8 cellular contexts compared by ENCODE assay signal in the genomic region with DNA sequence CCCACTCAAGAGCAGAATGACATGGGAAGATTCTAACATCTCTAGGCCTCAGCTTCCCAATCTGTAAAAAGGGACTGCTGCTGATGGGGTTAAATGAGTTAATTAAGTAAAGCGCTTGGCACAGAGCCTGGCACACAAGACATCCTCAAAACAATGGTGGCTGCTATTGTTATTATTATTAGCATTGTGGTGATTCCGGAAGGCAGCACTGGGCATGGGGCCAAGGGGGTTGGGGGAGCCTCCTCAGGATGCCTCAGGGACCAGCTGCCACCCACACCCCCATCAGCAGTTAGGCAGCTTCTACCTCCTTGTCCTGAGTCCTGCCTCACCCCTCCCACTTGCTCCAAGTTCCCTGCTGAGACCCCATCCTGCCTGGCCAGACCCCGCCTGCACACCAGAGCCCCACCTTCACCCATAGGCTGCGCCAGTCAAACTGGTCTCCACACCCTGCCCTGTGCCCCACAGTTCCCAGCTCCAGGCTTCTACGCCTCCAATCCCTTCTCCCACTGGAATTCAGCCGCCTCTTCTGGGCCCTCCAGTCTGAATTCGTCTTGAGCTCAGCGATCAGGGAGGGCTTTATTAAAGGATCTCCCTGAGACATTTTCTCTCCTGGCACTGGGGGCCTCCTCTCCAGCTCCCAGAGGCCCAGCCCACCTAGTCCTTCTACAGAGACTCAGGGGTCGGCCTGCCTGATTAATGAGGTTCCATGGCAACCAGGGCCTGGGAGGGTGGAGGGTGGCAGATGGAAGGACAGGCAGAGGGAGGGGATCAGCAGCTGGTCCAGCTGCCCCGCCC. TPM values are rescaled to one million over a fixed set of nuclear protein-coding genes. Genes with fewer than 3 reads are reported as not detected.
DNase-seq lines count a peak whose midpoint lies in the region; ATAC-seq and TF ChIP-seq lines count a peak whose summit lies in the region.

No MANE protein-coding gene starts in this region.

- H3K79me2 ChIP-seq in Loucy (ENCODE audit: insufficient read depth, low read length), result peaks cover 57% of the 10 kb centered on the region

- no peak for ATAC-seq in activated T-helper 17 cell treated with anti-CD3 and anti-CD28 coated beads, Interleukin-2, amount 50 U/mL, for 72 hours (replicated peaks)

- peaks cover 27% of the 10 kb centered on the region for H3K36me3 Mint-ChIP-seq in activated T-helper 17 cell treated with anti-CD3 and anti-CD28 coated beads, Interleukin-2, amount 50 U/mL, for 72 hours (ENCODE audit: low read depth)

- H3K4me1 ChIP-seq in Loucy (ENCODE audit: insufficient read depth, low read length, poor library complexity, severe bottlenecking), result peaks cover 51% of the 10 kb centered on the region
- H3K4me1 ChIP-seq in mucosa of rectum (ENCODE audit: control insufficient read depth in 2 of 2, insufficient read depth in 2 of 2, low read length in 2 of 2), result peaks cover 14 to 17% of the 10 kb centered on the region in 2 donors

- no peak for TF ChIP-seq CTCF in Loucy (conservative IDR thresholded peaks at IDR 0.05; ENCODE audit: low read length)
- no peak for TF ChIP-seq CTCF in GM10248 (IDR thresholded peaks at IDR 0.05; ENCODE audit: control extremely low read depth, extremely low read depth, low read depth, missing control alignments)

- peak overlapping the region; percentile 82 for H3K4me3 ChIP-seq in Loucy (ENCODE audit: low read length, poor library complexity, severe bottlenecking)
- peak overlapping the region; percentile 55 to 65 for H3K4me3 ChIP-seq in mucosa of rectum (ENCODE audit: low read length in 2 of 2)

- H3K9me2 ChIP-seq in Loucy (replicated peaks; ENCODE audit: low read depth, low read length), result no peaks in the 10 kb centered on the region

- CTCF ChIA-PET in GM10248 (lab: Yijun Ruan, JAX), result interaction anchor here (0.9 to 2.4 kb wide), 8 partner anchors 10 to 107 kb away, joined by 3 to 22 read pairs (median 4); a partner anchor contains a TSS

- H3K4me2 ChIP-seq in Loucy (ENCODE audit: low read depth, low read length, poor library complexity, severe bottlenecking), result peak overlapping the region; percentile 95

- POLR2A ChIA-PET in GM10248 (lab: Yijun Ruan, JAX), result interaction anchor here (0.6 to 1.3 kb wide), 2 partner anchors 18 to 22 kb away, joined by 3 read pairs; a partner anchor contains a TSS

- no peaks in the 10 kb centered on the region for H3K27me3 ChIP-seq in Loucy (ENCODE audit: insufficient read depth, low read length, poor library complexity, severe bottlenecking)
- H3K27me3 ChIP-seq in mucosa of rectum (ENCODE audit: control insufficient read depth in 2 of 2, insufficient read depth in 2 of 2, low read length in 2 of 2), result no peaks in the 10 kb centered on the region

- no peaks in the 10 kb centered on the region for H3K27me3 Mint-ChIP-seq in activated T-helper 17 cell treated with anti-CD3 and anti-CD28 coated beads, Interleukin-2, amount 50 U/mL, for 72 hours

- H3K9me3 Mint-ChIP-seq in activated T-helper 17 cell treated with anti-CD3 and anti-CD28 coated beads, Interleukin-2, amount 50 U/mL, for 72 hours, result no peaks in the 10 kb centered on the region

- H3K4me3 Mint-ChIP-seq in activated T-helper 17 cell treated with anti-CD3 and anti-CD28 coated beads, Interleukin-2, amount 50 U/mL, for 72 hours, result peak overlapping the region; percentile 85

- H3K36me3 ChIP-seq in Loucy (ENCODE audit: insufficient read depth, low read length), result peaks cover 3% of the 10 kb centered on the region; the same call in 1 of the 2 replicates
- H3K36me3 ChIP-seq in mucosa of rectum (ENCODE audit: control insufficient read depth in 2 of 2, insufficient read depth in 2 of 2, low read length in 2 of 2), result no peaks in the 10 kb centered on the region

- H3K9me3 ChIP-seq in Loucy (ENCODE audit: insufficient read depth, low read depth, low read length) (no peaks in the 10 kb centered on the region), mucosa of rectum (ENCODE audit: control insufficient read depth in 2 of 2, low read length in 2 of 2) (no peaks in the 10 kb centered on the region)

- H3K27ac Mint-ChIP-seq in activated T-helper 17 cell treated with anti-CD3 and anti-CD28 coated beads, Interleukin-2, amount 50 U/mL, for 72 hours, result peak overlapping the region; percentile 84

- H2AFZ ChIP-seq in Loucy (ENCODE audit: low read length), result no peak overlapping the region

- H3F3A ChIP-seq in Loucy (ENCODE audit: low read depth), result peaks cover 2% of the 10 kb centered on the region; the same call in 1 of the 2 replicates

- peaks cover 42% of the 10 kb centered on the region for H4K20me1 ChIP-seq in Loucy (ENCODE audit: insufficient read depth, low read length, poor library complexity, severe bottlenecking)

- H3K4me1 Mint-ChIP-seq in activated T-helper 17 cell treated with anti-CD3 and anti-CD28 coated beads, Interleukin-2, amount 50 U/mL, for 72 hours, result peaks cover 36% of the 10 kb centered on the region

- peak overlapping the region; percentile 80 for H3K9ac ChIP-seq in Loucy (ENCODE audit: low read depth, low read length, poor library complexity, severe bottlenecking)
- H3K9ac ChIP-seq in mucosa of rectum (ENCODE audit: low read depth in 1 of 2, low read length in 2 of 2), result peak overlapping the region; percentile 47 to 58

- DNase-seq in D341Med (ENCODE audit: low spot score) (peak; percentile 87), GM10248 (ENCODE audit: extremely low spot score) (no peak), dedifferentiated amniotic fluid mesenchymal stem cell (ENCODE audit: extremely low spot score) (no peak), UCSD-AML1 (lab: John Stamatoyannopoulos, UW; ENCODE audit: unreplicated experiment) (no peak), NOMO-1 (lab: John Stamatoyannopoulos, UW; ENCODE audit: unreplicated experiment in 2 of 2) (no peak)

- H3K27ac ChIP-seq in mucosa of rectum (ENCODE audit: low read depth in 2 of 2, low read length in 2 of 2), result peak overlapping the region; percentile 44 to 75

RNA-seq across cellular contexts. Expression of a gene that starts 1.5 kb away (rescaled TPM):
- 10 to 100 TPM; 40.2 to 65.4 TPM for total RNA-seq in activated T-helper 17 cell treated with anti-CD3 and anti-CD28 coated beads, Interleukin-2, amount 50 U/mL, for 72 hours

RNA-seq across cellular contexts. Expression of a gene that starts 10.5 kb away (rescaled TPM):
- 10 to 100 TPM; 20.8 to 26.5 TPM for total RNA-seq in activated T-helper 17 cell treated with anti-CD3 and anti-CD28 coated beads, Interleukin-2, amount 50 U/mL, for 72 hours

RNA-seq across cellular contexts. Expression of a gene that starts 18.0 kb away (rescaled TPM):
- total RNA-seq in activated T-helper 17 cell treated with anti-CD3 and anti-CD28 coated beads, Interleukin-2, amount 50 U/mL, for 72 hours, result 1 to 10 TPM; 1.5 to 2.6 TPM

RNA-seq across cellular contexts. Expression of a gene that starts 22.6 kb away (rescaled TPM):
- under 1 TPM; 0.26 to 0.41 TPM for total RNA-seq in activated T-helper 17 cell treated with anti-CD3 and anti-CD28 coated beads, Interleukin-2, amount 50 U/mL, for 72 hours

RNA-seq across cellular contexts. Expression of a gene that starts 35.4 kb away (rescaled TPM):
- total RNA-seq in activated T-helper 17 cell treated with anti-CD3 and anti-CD28 coated beads, Interleukin-2, amount 50 U/mL, for 72 hours, result 1 to 10 TPM; 6.7 to 8.0 TPM
